Comparison of ENCODE assay signal across 15 cellular contexts in genomic region chr5:58046371-58046770, GRCh38.
DNase-seq lines count a peak whose midpoint lies in the region; ATAC-seq and TF ChIP-seq lines count a peak whose summit lies in the region.
"Had no signal": no experiment of that assay in that cellular context is flagged by ENCODE, and none has a peak within 500 bp of the region (broad histone marks: within the 10 kb centered on the region; RNA-seq: fewer than 3 reads in every experiment).

No MANE protein-coding gene starts in this region.

- no peaks in the 10 kb centered on the region for H3K9me3 ChIP-seq in lower lobe of right lung

- no peaks in the 10 kb centered on the region for H3K27me3 ChIP-seq in lower lobe of right lung (ENCODE audit: low read depth)

- no peaks in the 10 kb centered on the region for H3K36me3 ChIP-seq in lower lobe of right lung

- no peak for ATAC-seq in lower lobe of right lung
- ATAC-seq: HCT116, HepG2 had no signal

- H3K4me1 Mint-ChIP-seq in mesothelial cell of epicardium = peaks cover 10% of the 10 kb centered on the region
- H3K4me1 Mint-ChIP-seq: B cell; CD4-positive, alpha-beta memory T cell had no signal

- intact Hi-C loops in lower lobe of right lung (cut with DNase I) = no loop called here

- no peaks in the 10 kb centered on the region for H3K27me3 Mint-ChIP-seq in mesothelial cell of epicardium (ENCODE audit: low read depth)
- H3K27me3 Mint-ChIP-seq: B cell had no signal

- no peak for TF ChIP-seq CTCF in lower lobe of right lung (IDR thresholded peaks at IDR 0.05)
- TF ChIP-seq CTCF in mesothelial cell of epicardium (IDR thresholded peaks at IDR 0.05; ENCODE audit: unreplicated experiment) = no peak

- H3K27ac ChIP-seq in lower lobe of right lung = no peak overlapping the region

- no peak overlapping the region for H3K27ac Mint-ChIP-seq in mesothelial cell of epicardium
- H3K27ac Mint-ChIP-seq: B cell; CD4-positive, alpha-beta memory T cell had no signal

- H3K9me3 Mint-ChIP-seq in mesothelial cell of epicardium = peaks cover 3% of the 10 kb centered on the region

- no peaks in the 10 kb centered on the region for H3K4me1 ChIP-seq in lower lobe of right lung

- H3K36me3 Mint-ChIP-seq in mesothelial cell of epicardium = no peaks in the 10 kb centered on the region
- H3K36me3 Mint-ChIP-seq: CD4-positive, alpha-beta memory T cell had no signal

- no peak overlapping the region for H3K4me3 ChIP-seq in lower lobe of right lung

- peak; percentile 0 for DNase-seq in H4 (ENCODE audit: low spot score)
- peak in 55 of 76 experiments; percentile 0 to 82 (median 34) for DNase-seq in HUDEP-2 (lab: John Stamatoyannopoulos, UW; ENCODE audit: unreplicated experiment in 76 of 76)
- DNase-seq in fibroblast of gingiva (ENCODE audit: low read depth) = peak; percentile 0
- DNase-seq in pons (ENCODE audit: low spot score) = peak; percentile 0
- DNase-seq in lower lobe of right lung = no peak
- DNase-seq in mesothelial cell of epicardium (ENCODE audit: low spot score in 2 of 2, unreplicated experiment in 2 of 2) = no peak
- no peak for DNase-seq in activated gamma-delta T cell (lab: John Stamatoyannopoulos, UW)
- DNase-seq: C1 segment of cervical spinal cord; CD4-positive, alpha-beta memory T cell; DMS153; DMS79 treated with DMSO at 0.1 percent for 48 hours; EL had no signal

- no peak overlapping the region for H3K4me3 Mint-ChIP-seq in mesothelial cell of epicardium
- H3K4me3 Mint-ChIP-seq: B cell; CD4-positive, alpha-beta memory T cell had no signal

Comparison
In these comparisons a context has a peak if more than half of its experiments do, and no peak if none do; other contexts are left out.
1. DNase-seq: peak in H4 (single experiment), HUDEP-2 (55 of 76), fibroblast of gingiva (single experiment) and pons (single experiment); none in lower lobe of right lung (single experiment), mesothelial cell of epicardium (0 of 2) and activated gamma-delta T cell (single experiment).